In the genomic region with DNA sequence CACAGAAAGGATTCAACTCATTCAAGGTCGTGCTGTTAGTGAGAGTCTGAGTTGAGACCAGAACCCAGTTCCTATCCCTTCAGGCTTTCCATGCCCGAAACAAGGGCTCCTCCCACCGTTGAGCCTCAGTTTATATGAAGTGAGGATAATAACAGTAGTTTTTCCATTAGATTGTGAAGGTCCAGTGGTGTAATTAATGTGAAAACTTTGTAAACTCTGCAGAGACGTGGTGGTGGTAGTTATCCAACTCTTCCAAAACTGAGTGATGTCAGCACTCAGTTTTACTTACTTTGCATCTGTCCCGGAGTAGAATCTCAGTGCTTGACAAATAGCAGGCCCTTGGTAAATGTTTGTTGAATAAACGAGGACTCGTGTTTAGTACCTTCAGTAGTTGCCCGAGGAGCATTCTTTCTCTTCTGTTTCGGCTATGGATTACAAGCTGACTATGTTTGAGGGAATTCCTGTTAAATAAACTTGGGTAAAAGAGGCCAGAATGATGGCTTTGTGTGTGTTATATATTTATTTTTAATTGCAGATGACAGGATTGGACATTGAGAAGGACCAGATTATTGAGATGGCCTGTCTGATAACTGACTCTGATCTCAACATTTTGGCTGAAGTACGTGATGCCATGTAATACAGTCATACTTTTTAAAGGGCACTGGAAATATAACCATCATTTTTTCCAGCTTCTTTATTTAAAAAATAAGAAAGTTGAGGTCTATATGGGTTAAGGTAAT, we compare ENCODE assay signal across 8 cellular contexts. TPM values are rescaled to one million over a fixed set of nuclear protein-coding genes. Genes with fewer than 3 reads are reported as not detected.
A peak's percentile ranks its signal among the peaks of the same experiment; 100 is the strongest.
DNase-seq lines count a peak whose midpoint lies in the region; ATAC-seq, FAIRE-seq and TF ChIP-seq lines count a peak whose summit lies in the region.

No MANE protein-coding gene starts in this region.

- under 1% methylated on average over 10 of the region's 10 CpGs for WGBS in K562 (ENCODE audit: insufficient coverage, low coverage, missing lambda C conversion rate)
- WGBS in testis, 2 donors: 3 to 7% methylated on average over 10 of the region's 10 CpGs

- H3K9me3 ChIP-seq in HUES6 (ENCODE audit: control insufficient read depth, insufficient read depth, low read depth, low read length) (no peaks in the 10 kb centered on the region), K562 (replicated peaks; ENCODE audit: control insufficient read depth, insufficient read depth, low read depth, low read length) (no peaks in the 10 kb centered on the region), testis (no peaks in the 10 kb centered on the region)

- H3K27me3 ChIP-seq in HUES6 (ENCODE audit: control insufficient read depth, insufficient read depth, low read length): no peaks in the 10 kb centered on the region
- H3K27me3 ChIP-seq in K562 (ENCODE audit: control insufficient read depth in 2 of 2, insufficient read depth in 2 of 2, low read length in 2 of 2): no peaks in the 10 kb centered on the region
- H3K27me3 ChIP-seq in testis: no peaks in the 10 kb centered on the region

- TF ChIP-seq CTCF in K562 (IDR thresholded peaks at IDR 0.05 in 2 of 3, conservative IDR thresholded peaks at IDR 0.05 in 1 of 3; ENCODE audit: insufficient read depth in 2 of 3, low read depth in 1 of 3, low read length in 3 of 3) (no peak), testis (IDR thresholded peaks at IDR 0.05) (no peak)

- H3K79me2 ChIP-seq in K562 (ENCODE audit: control insufficient read depth, insufficient read depth, low read length): peaks cover 61% of the 10 kb centered on the region

- TF ChIP-seq RAD21 in K562 (CRISPR knock-in tag; conservative IDR thresholded peaks at IDR 0.05 in 1 of 2, IDR thresholded peaks at IDR 0.05 in 1 of 2): no peak

- ATAC-seq in K562: peak; percentile 3
- ATAC-seq in left lobe of liver: peak; percentile 18
- no peak for ATAC-seq in GM19023 (IDR thresholded peaks at IDR 0.05; ENCODE audit: unreplicated experiment)

- intact Hi-C loops in K562 (cut with micrococcal nuclease): loop anchor here (5.0 kb wide), 1 partner anchor 98 kb away; no protein-coding TSS in a partner anchor
- intact Hi-C loops in testis (cut with DNase I; ENCODE audit: low total_unique reads): no loop called here

- H3K4me3 ChIP-seq in HUES6 (ENCODE audit: low read depth, low read length) (peak overlapping the region; percentile 95), K562 (peak overlapping the region; percentile 82), testis (peak overlapping the region; percentile 87 to 98)

- TF ChIP-seq EP300 in K562 (IDR thresholded peaks at IDR 0.05; ENCODE audit: low read length): no peak

- BruUV-seq in K562 (replicated peaks; lab: Mats Ljungman, UMichigan): no TSS peak

- DNase-seq in AG20443 (ENCODE audit: low spot score) (peak; percentile 20), K562 (ENCODE audit: extremely low read depth in 1 of 4, low spot score in 3 of 4) (no peak), left lobe of liver (ENCODE audit: low spot score) (no peak), testis (no peak), foreskin melanocyte (no peak), NCI-H510A treated with DMSO at 0.1 percent for 48 hours (lab: John Stamatoyannopoulos, UW) (no peak)

- H3K36me3 ChIP-seq in HUES6 (ENCODE audit: control insufficient read depth, insufficient read depth, low read length) (peaks cover 27% of the 10 kb centered on the region), K562 (ENCODE audit: control insufficient read depth, insufficient read depth, low read length) (peaks cover 24% of the 10 kb centered on the region), testis (ENCODE audit: low read depth, missing control alignments) (no peaks in the 10 kb centered on the region)

- H3K4me1 ChIP-seq in HUES6 (ENCODE audit: control insufficient read depth, insufficient read depth, low read length) (peaks cover 35% of the 10 kb centered on the region), K562 (replicated peaks in 1 of 2; ENCODE audit: control insufficient read depth in 2 of 2, insufficient read depth in 2 of 2, low read length in 2 of 2) (peaks cover 7 to 16% of the 10 kb centered on the region in 2 experiments; a peak in 3 of 5 replicates), testis (peaks cover 14% of the 10 kb centered on the region)

- CTCF ChIA-PET in K562 (lab: Yijun Ruan, JAX; ENCODE audit: low intra/inter-chr PET ratio): interaction anchor here (0.7 kb wide), 1 partner anchor 39 kb away, joined by 3 read pairs; no protein-coding TSS in a partner anchor

- POLR2A ChIA-PET in K562 (lab: Yijun Ruan, JAX): interaction anchor here (1.3 to 1.7 kb wide), 2 partner anchors 24 to 42 kb away, joined by 3 read pairs; no protein-coding TSS in a partner anchor

- H3K27ac ChIP-seq in HUES6 (ENCODE audit: low read depth, low read length): peak overlapping the region; percentile 78
- peak overlapping the region; percentile 85 for H3K27ac ChIP-seq in K562 (ENCODE audit: extremely low read depth, low read depth, low read length)
- peak overlapping the region; percentile 90 to 91 for H3K27ac ChIP-seq in testis

- peak overlapping the region; percentile 77 for H2AFZ ChIP-seq in K562 (ENCODE audit: low read depth, low read length)

- H3K9ac ChIP-seq in HUES6 (ENCODE audit: low read length) (peak overlapping the region; percentile 95), K562 (ENCODE audit: insufficient read depth in 1 of 2, low read depth in 2 of 2, low read length in 2 of 2) (peak overlapping the region; percentile 81 to 98)

- peak overlapping the region; percentile 91 for H3K4me2 ChIP-seq in K562 (ENCODE audit: insufficient read depth, low read length)

- H4K20me1 ChIP-seq in K562 (replicated peaks; ENCODE audit: control insufficient read depth, insufficient read depth, low read length): no peaks in the 10 kb centered on the region

- no peak for FAIRE-seq in K562 (lab: Jason Lieb, UNC)

- H3K9me1 ChIP-seq in K562 (ENCODE audit: control insufficient read depth, insufficient read depth, low read length): no peaks in the 10 kb centered on the region

- TF ChIP-seq POLR2A in K562 (conservative IDR thresholded peaks at IDR 0.05) (no peak), testis (IDR thresholded peaks at IDR 0.05) (no peak)

- in situ Hi-C loops in K562 (cut with MboI): no loop called here

RNA-seq across cellular contexts. Expression of a gene that starts 1.0 kb away (rescaled TPM):
- 59.0 and 162 TPM in 2 replicates for total RNA-seq in K562 (2011; cell fraction: chromatin; rRNA removed; ENCODE audit: low replicate concordance)
- total RNA-seq in K562 (2011; cell fraction: nucleolus; rRNA removed): 39.7 and 55.5 TPM in 2 replicates
- total RNA-seq in K562 (2011; cell fraction: nucleoplasm; rRNA removed): 103 and 134 TPM in 2 replicates
- total RNA-seq in K562 (2014; rRNA removed) (173 and 189 TPM in 2 replicates), K562 (2014; rRNA removed; fragmentation: Illumina TruSeq; extraction: Trizol) (204 and 225 TPM in 2 replicates), K562 (2015; rRNA removed; fragmentation: Illumina TruSeq; extraction: Trizol) (184 and 193 TPM in 2 replicates), K562 (2021) (144 and 145 TPM in 2 replicates), left lobe of liver (23.6 TPM), testis (10 to 100 TPM; 87.1 to 92.7 TPM)
- polyA plus RNA-seq in K562 (2011; rRNA removed) (281 and 370 TPM in 2 replicates), K562 (2014; fragmentation: Illumina TruSeq; extraction: Trizol) (179 and 230 TPM in 2 replicates), K562 (2014; fragmentation: Nextera tagmentation; extraction: Ambion mirVana) (100 to 1,000 TPM; 143 to 151 TPM), K562 (2014; rRNA removed) (262 and 285 TPM in 2 replicates), testis (ENCODE audit: insufficient read depth, low read depth, low replicate concordance) (141 TPM)
- polyA plus RNA-seq in K562 (2011; cell fraction: cytosol; rRNA removed): 132 and 167 TPM in 2 replicates
- 148 and 204 TPM in 2 replicates for polyA plus RNA-seq in K562 (2011; cell fraction: nucleus; rRNA removed)
- 129 and 178 TPM in 2 replicates for polyA plus RNA-seq in K562 (2012)
- 89.4 and 92.6 TPM in 2 replicates for polyA minus RNA-seq in K562 (2011; rRNA and poly(A)+ RNA removed)
- polyA minus RNA-seq in K562 (2011; cell fraction: cytosol; rRNA and poly(A)+ RNA removed): 49.7 and 57.9 TPM in 2 replicates
- polyA minus RNA-seq in K562 (2011; cell fraction: nucleus; rRNA and poly(A)+ RNA removed): 53.0 and 98.5 TPM in 2 replicates

RNA-seq across cellular contexts. Expression of a gene that starts 39.8 kb away (rescaled TPM):
- 21.4 and 46.2 TPM in 2 replicates for total RNA-seq in K562 (2011; cell fraction: chromatin; rRNA removed; ENCODE audit: low replicate concordance)
- 11.5 and 13.2 TPM in 2 replicates for total RNA-seq in K562 (2011; cell fraction: nucleolus; rRNA removed)
- 29.8 and 46.6 TPM in 2 replicates for total RNA-seq in K562 (2011; cell fraction: nucleoplasm; rRNA removed)
- total RNA-seq in K562 (2014; rRNA removed) (21.7 and 27.4 TPM in 2 replicates), K562 (2014; rRNA removed; fragmentation: Illumina TruSeq; extraction: Trizol) (42.2 and 52.5 TPM in 2 replicates), K562 (2015; rRNA removed; fragmentation: Illumina TruSeq; extraction: Trizol) (45.7 and 49.6 TPM in 2 replicates), K562 (2021) (28.5 and 31.3 TPM in 2 replicates), left lobe of liver (8.7 TPM), testis (10 to 100 TPM; 17.6 to 22.3 TPM)
- polyA plus RNA-seq in K562 (2011; rRNA removed) (59.2 and 72.0 TPM in 2 replicates), K562 (2014; fragmentation: Illumina TruSeq; extraction: Trizol) (54.0 and 55.7 TPM in 2 replicates), K562 (2014; fragmentation: Nextera tagmentation; extraction: Ambion mirVana) (10 to 100 TPM; 62.7 to 76.8 TPM), K562 (2014; rRNA removed) (24.1 and 26.0 TPM in 2 replicates), testis (ENCODE audit: insufficient read depth, low read depth, low replicate concordance) (37.6 TPM)
- 22.4 and 30.6 TPM in 2 replicates for polyA plus RNA-seq in K562 (2011; cell fraction: cytosol; rRNA removed)
- polyA plus RNA-seq in K562 (2011; cell fraction: nucleus; rRNA removed): 18.0 and 25.0 TPM in 2 replicates
- polyA plus RNA-seq in K562 (2012): 34.4 and 36.6 TPM in 2 replicates
- polyA minus RNA-seq in K562 (2011; rRNA and poly(A)+ RNA removed): 128 and 147 TPM in 2 replicates
- 32.9 and 51.4 TPM in 2 replicates for polyA minus RNA-seq in K562 (2011; cell fraction: cytosol; rRNA and poly(A)+ RNA removed)
- 19.3 and 37.4 TPM in 2 replicates for polyA minus RNA-seq in K562 (2011; cell fraction: nucleus; rRNA and poly(A)+ RNA removed)

RNA-seq across cellular contexts. Expression of a gene that starts 40.0 kb away (rescaled TPM):
- 9.9 and 10.7 TPM in 2 replicates for total RNA-seq in K562 (2011; cell fraction: chromatin; rRNA removed; ENCODE audit: low replicate concordance)
- total RNA-seq in K562 (2011; cell fraction: nucleolus; rRNA removed): 12.2 and 15.2 TPM in 2 replicates
- 17.1 and 20.5 TPM in 2 replicates for total RNA-seq in K562 (2011; cell fraction: nucleoplasm; rRNA removed)
- total RNA-seq in K562 (2014; rRNA removed) (10.1 and 13.4 TPM in 2 replicates), K562 (2014; rRNA removed; fragmentation: Illumina TruSeq; extraction: Trizol) (8.0 and 8.5 TPM in 2 replicates), K562 (2015; rRNA removed; fragmentation: Illumina TruSeq; extraction: Trizol) (8.9 and 9.1 TPM in 2 replicates), K562 (2021) (10.4 and 10.8 TPM in 2 replicates), left lobe of liver (11.9 TPM), testis (100 to 1,000 TPM in 1 of 2 donors, 10 to 100 TPM in 1; 40.6 to 119 TPM)
- polyA plus RNA-seq in K562 (2011; rRNA removed) (13.6 and 15.1 TPM in 2 replicates), K562 (2014; fragmentation: Illumina TruSeq; extraction: Trizol) (8.8 and 8.9 TPM in 2 replicates), K562 (2014; fragmentation: Nextera tagmentation; extraction: Ambion mirVana) (1 to 10 TPM; 2.9 to 4.3 TPM), K562 (2014; rRNA removed) (14.7 and 19.5 TPM in 2 replicates), testis (ENCODE audit: insufficient read depth, low read depth, low replicate concordance) (119 TPM)
- polyA plus RNA-seq in K562 (2011; cell fraction: cytosol; rRNA removed): 12.2 and 14.2 TPM in 2 replicates
- polyA plus RNA-seq in K562 (2011; cell fraction: nucleus; rRNA removed): 26.7 and 27.3 TPM in 2 replicates
- polyA plus RNA-seq in K562 (2012): 8.5 and 11.0 TPM in 2 replicates
- 12.7 and 13.4 TPM in 2 replicates for polyA minus RNA-seq in K562 (2011; rRNA and poly(A)+ RNA removed)
- polyA minus RNA-seq in K562 (2011; cell fraction: cytosol; rRNA and poly(A)+ RNA removed): 1.1 and 2.8 TPM in 2 replicates
- 18.3 and 35.2 TPM in 2 replicates for polyA minus RNA-seq in K562 (2011; cell fraction: nucleus; rRNA and poly(A)+ RNA removed)
